15 cellular contexts compared by ENCODE assay signal in genomic region chr1:225961659-225962439, GRCh38. TPM values are rescaled to one million over a fixed set of nuclear protein-coding genes. Genes with fewer than 3 reads are reported as not detected.
"Had no signal": no experiment of that assay in that cellular context is flagged by ENCODE, and none has a peak within 500 bp of the region (broad histone marks: within the 10 kb centered on the region; RNA-seq: fewer than 3 reads in every experiment).

No MANE protein-coding gene starts in this region.

- H3K4me3 ChIP-seq: adrenal gland, coronary artery, gastrocnemius medialis, heart right ventricle, left lung, skin epidermis, tibial artery had no signal

- H3K9me3 Mint-ChIP-seq: activated naive CD4-positive, alpha-beta T cell treated with anti-CD3 and anti-CD28 coated beads, Interleukin-2, amount 10 ng/mL, durations not matched to agents 7 days and 5 days; activated T-helper 1 cell treated with anti-CD3 and anti-CD28 coated beads, Interleukin-12 subunit alpha, Interleukin-12 subunit beta, Interleukin-2, Interleukin-4 antibody, amounts not matched to agents 30 ng/mL and 10 ng/mL and 1 ng/mL, durations not matched to agents 14 hours and 24 hours and 36 hours; natural killer cell treated with Interleukin-12 subunit alpha and Interleukin-12 subunit beta and Interleukin-15 and Interleukin-18, amount 100 ng/mL, for 72 hours; stimulated activated effector memory CD8-positive, alpha-beta T cell treated with anti-CD3 and anti-CD28 coated beads, Interleukin-12 subunit alpha, Interleukin-12 subunit beta, amount 100 ng/mL, for 72 hours had no signal

- DNase-seq: gastrocnemius medialis, T1000 had no signal

- H3K4me3 Mint-ChIP-seq: activated CD4-positive, alpha-beta T cell treated with anti-CD3 and anti-CD28 coated beads for 36 hours; activated CD8-positive, alpha-beta T cell treated with anti-CD3 and anti-CD28 coated beads, Interleukin-2, amount 10 ng/mL, durations not matched to agents 7 days and 5 days; activated naive CD4-positive, alpha-beta T cell treated with anti-CD3 and anti-CD28 coated beads, Interleukin-2, amount 10 ng/mL, durations not matched to agents 7 days and 5 days; activated T-helper 1 cell treated with anti-CD3 and anti-CD28 coated beads, Interleukin-12 subunit alpha, Interleukin-12 subunit beta, Interleukin-2, Interleukin-4 antibody, amounts not matched to agents 30 ng/mL and 10 ng/mL and 1 ng/mL, durations not matched to agents 14 hours and 24 hours and 36 hours; natural killer cell treated with Interleukin-12 subunit alpha and Interleukin-12 subunit beta and Interleukin-15 and Interleukin-18, amount 100 ng/mL, for 72 hours; stimulated activated effector memory CD8-positive, alpha-beta T cell treated with anti-CD3 and anti-CD28 coated beads, Interleukin-12 subunit alpha, Interleukin-12 subunit beta, amount 100 ng/mL, for 72 hours had no signal

- ATAC-seq: gastrocnemius medialis had no signal

- H3K9me3 ChIP-seq: adrenal gland, gastrocnemius medialis, heart right ventricle, left lung, tibial artery had no signal

- H3K4me1 ChIP-seq: adrenal gland, gastrocnemius medialis, left lung had no signal

- H3K27me3 ChIP-seq: adrenal gland, left lung had no signal

- H3K36me3 ChIP-seq: adrenal gland, gastrocnemius medialis, heart right ventricle, left lung, tibial artery had no signal

- H3K27ac ChIP-seq: adrenal gland, coronary artery, gastrocnemius medialis, heart right ventricle, left lung, skin epidermis, tibial artery had no signal

- H3K36me3 Mint-ChIP-seq: activated naive CD4-positive, alpha-beta T cell treated with anti-CD3 and anti-CD28 coated beads, Interleukin-2, amount 10 ng/mL, durations not matched to agents 7 days and 5 days; natural killer cell treated with Interleukin-12 subunit alpha and Interleukin-12 subunit beta and Interleukin-15 and Interleukin-18, amount 100 ng/mL, for 72 hours; stimulated activated effector memory CD8-positive, alpha-beta T cell treated with anti-CD3 and anti-CD28 coated beads, Interleukin-12 subunit alpha, Interleukin-12 subunit beta, amount 100 ng/mL, for 72 hours had no signal

- H3K27ac Mint-ChIP-seq: activated CD4-positive, alpha-beta T cell treated with anti-CD3 and anti-CD28 coated beads for 36 hours; activated CD8-positive, alpha-beta T cell treated with anti-CD3 and anti-CD28 coated beads, Interleukin-2, amount 10 ng/mL, durations not matched to agents 7 days and 5 days; activated naive CD4-positive, alpha-beta T cell treated with anti-CD3 and anti-CD28 coated beads, Interleukin-2, amount 10 ng/mL, durations not matched to agents 7 days and 5 days; activated T-helper 1 cell treated with anti-CD3 and anti-CD28 coated beads, Interleukin-12 subunit alpha, Interleukin-12 subunit beta, Interleukin-2, Interleukin-4 antibody, amounts not matched to agents 30 ng/mL and 10 ng/mL and 1 ng/mL, durations not matched to agents 14 hours and 24 hours and 36 hours; natural killer cell treated with Interleukin-12 subunit alpha and Interleukin-12 subunit beta and Interleukin-15 and Interleukin-18, amount 100 ng/mL, for 72 hours; stimulated activated effector memory CD8-positive, alpha-beta T cell treated with anti-CD3 and anti-CD28 coated beads, Interleukin-12 subunit alpha, Interleukin-12 subunit beta, amount 100 ng/mL, for 72 hours had no signal

RNA-seq across cellular contexts. Expression of gene LEFTY2, which starts 20.8 kb away (rescaled TPM):
- total RNA-seq: activated CD4-positive, alpha-beta T cell treated with anti-CD3 and anti-CD28 coated beads for 36 hours; activated CD8-positive, alpha-beta T cell treated with anti-CD3 and anti-CD28 coated beads, Interleukin-2, amount 10 ng/mL, durations not matched to agents 7 days and 5 days; activated T-helper 1 cell treated with anti-CD3 and anti-CD28 coated beads, Interleukin-12 subunit alpha, Interleukin-12 subunit beta, Interleukin-2, Interleukin-4 antibody, amounts not matched to agents 30 ng/mL and 10 ng/mL and 1 ng/mL, durations not matched to agents 14 hours and 24 hours and 36 hours; natural killer cell treated with Interleukin-12 subunit alpha and Interleukin-12 subunit beta and Interleukin-15 and Interleukin-18, amount 100 ng/mL, for 72 hours; renal cortical epithelial cell had no signal
